In the genomic region with DNA sequence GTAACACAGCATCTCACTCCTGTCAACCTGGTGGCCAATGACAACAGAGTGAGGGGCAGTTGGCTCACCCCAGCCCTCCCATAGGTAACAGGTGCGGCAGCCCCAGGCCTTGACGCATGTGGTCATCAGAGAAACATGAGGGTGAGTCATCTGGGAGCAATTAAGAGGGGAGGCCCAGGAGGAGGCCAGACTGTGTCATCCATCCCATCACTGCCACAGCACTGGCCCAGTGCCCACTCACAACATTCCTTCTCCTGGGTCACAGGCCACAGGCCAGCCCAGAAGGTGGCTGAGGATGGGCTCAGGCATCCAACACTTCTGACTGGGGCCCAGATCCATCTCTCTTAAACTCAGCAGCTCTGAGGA, we compare ENCODE assay signal across 11 cellular contexts. TPM values are rescaled to one million over a fixed set of nuclear protein-coding genes. Genes with fewer than 3 reads are reported as not detected.
DNase-seq lines count a peak whose midpoint lies in the region; ATAC-seq and TF ChIP-seq lines count a peak whose summit lies in the region.
"Had no signal": no experiment of that assay in that cellular context is flagged by ENCODE, and none has a peak within 500 bp of the region (broad histone marks: within the 10 kb centered on the region; RNA-seq: fewer than 3 reads in every experiment).

No MANE protein-coding gene starts in this region.

- H3K27me3 ChIP-seq in PC-9 (ENCODE audit: insufficient read depth, low read depth) = no peaks in the 10 kb centered on the region
- H3K27me3 ChIP-seq in psoas muscle (ENCODE audit: insufficient read depth in 3 of 3, low read length in 2 of 3) = no peaks in the 10 kb centered on the region
- H3K27me3 ChIP-seq in H7 (ENCODE audit: control insufficient read depth, insufficient read depth, low read length) = no peaks in the 10 kb centered on the region
- H3K27me3 ChIP-seq: pancreas had no signal

- no peak overlapping the region for H2AFZ ChIP-seq in PC-9

- no peaks in the 10 kb centered on the region for H3K9me2 ChIP-seq in PC-9 (ENCODE audit: insufficient read depth)

- 65 to 77% (median 65%) methylated on average over 2 of the region's 2 CpGs for WGBS in psoas muscle, 3 donors

- intact Hi-C loops in PC-9 (cut with micrococcal nuclease; ENCODE audit: unreplicated experiment) (loop anchor here (1.0 to 10.0 kb wide), 8 partner anchors 405 to 1285 kb away; partner anchors contain the start of gene TDRD5), psoas muscle (cut with DNase I) (loop anchor here (5.0 to 10.0 kb wide), 2 partner anchors 335 to 487 kb away; no protein-coding TSS in a partner anchor)

- H3K4me1 ChIP-seq in PC-9 (replicated peaks; ENCODE audit: insufficient read depth) (peaks cover 39% of the 10 kb centered on the region), psoas muscle (no peaks in the 10 kb centered on the region)
- H3K4me1 ChIP-seq: pancreas had no signal

- no peaks in the 10 kb centered on the region for H4K20me1 ChIP-seq in PC-9 (ENCODE audit: insufficient read depth)

- H3K9me3 ChIP-seq in PC-9 (ENCODE audit: insufficient read depth, low read depth) (no peaks in the 10 kb centered on the region), psoas muscle (no peaks in the 10 kb centered on the region)
- H3K9me3 ChIP-seq: pancreas had no signal

- POLR2A ChIA-PET in PC-9 (lab: Charles Lee; ENCODE audit: unreplicated experiment) = no interaction called here

- H3K4me3 ChIP-seq in PC-9 = no peak overlapping the region
- H3K4me3 ChIP-seq in psoas muscle = no peak overlapping the region
- H3K4me3 ChIP-seq in H7 (ENCODE audit: insufficient read depth, low read depth, low read length) = no peak overlapping the region
- H3K4me3 ChIP-seq: pancreas had no signal

- DNase-seq in GM03348 (ENCODE audit: low spot score) (peak; percentile 83), PC-9 (peak; percentile 91 to 96), epithelial cell of prostate (ENCODE audit: low read depth, low spot score) (peak; percentile 53), psoas muscle (no peak), H7 (no peak)
- DNase-seq in activated naive CD4-positive, alpha-beta T cell treated with Interleukin-2 at 50 U/mL for 16 hours = no peak
- DNase-seq: cortex of kidney, NCI-H2171 treated with DMSO at 0.1 percent for 48 hours had no signal

- H3K27ac ChIP-seq in PC-9 = peak overlapping the region; percentile 56
- peak overlapping the region; percentile 45 for H3K27ac ChIP-seq in epithelial cell of prostate
- H3K27ac ChIP-seq in psoas muscle = no peak overlapping the region
- H3K27ac ChIP-seq: pancreas had no signal

- BruUV-seq in PC-9 (replicated peaks; lab: Mats Ljungman, UMichigan) = no TSS peak

- H3K36me3 ChIP-seq in PC-9 (ENCODE audit: low read depth) = no peaks in the 10 kb centered on the region
- no peaks in the 10 kb centered on the region for H3K36me3 ChIP-seq in psoas muscle (ENCODE audit: insufficient read depth in 1 of 2, low read depth in 1 of 2)
- no peaks in the 10 kb centered on the region for H3K36me3 ChIP-seq in H7 (replicated peaks; ENCODE audit: control insufficient read depth, insufficient read depth, low read length)
- H3K36me3 ChIP-seq: pancreas had no signal

- TF ChIP-seq CTCF in PC-9 (conservative IDR thresholded peaks at IDR 0.05) = no peak
- no peak for TF ChIP-seq CTCF in psoas muscle (IDR thresholded peaks at IDR 0.05)

- ATAC-seq in psoas muscle = peak in 3 of 4 donors; percentile 33 to 57 (median 42)
- no peak for ATAC-seq in HG03565 (IDR thresholded peaks at IDR 0.05; ENCODE audit: unreplicated experiment)
- no peak for ATAC-seq in HG02571 (IDR thresholded peaks at IDR 0.05; ENCODE audit: unreplicated experiment)

- H3F3A ChIP-seq in PC-9 (ENCODE audit: insufficient read depth, low read depth) = peaks cover 26% of the 10 kb centered on the region

- CTCF ChIA-PET in PC-9 (lab: Charles Lee) = interaction anchor here (0.6 to 1.9 kb wide), 4 partner anchors 229 to 494 kb away, joined by 3 to 7 read pairs (median 4); no protein-coding TSS in a partner anchor

- H3K4me2 ChIP-seq in PC-9 = peak overlapping the region; percentile 60

- no peaks in the 10 kb centered on the region for H3K79me2 ChIP-seq in PC-9 (ENCODE audit: low read depth)

RNA-seq across cellular contexts. Expression of gene TEX35, which starts 17.1 kb away (rescaled TPM):
- not detected in 2 replicates for total RNA-seq in PC-9 (2021)
- not detected for total RNA-seq in psoas muscle
- not detected for polyA plus RNA-seq in psoas muscle
- not detected in 2 replicates for total RNA-seq in H7 (2014; rRNA removed; shearing (Covaris generic))
- total RNA-seq: pancreas had no signal
- polyA plus RNA-seq: pancreas had no signal

RNA-seq across cellular contexts. Expression of gene CLEC20A, which starts 33.3 kb away (rescaled TPM):
- total RNA-seq in PC-9 (2021) (not detected in 2 replicates), psoas muscle (under 1 TPM in 1 of 4 donors, not detected in 3; 0.22 TPM)
- polyA plus RNA-seq in psoas muscle = not detected
- total RNA-seq in H7 (2014; rRNA removed; shearing (Covaris generic)) = not detected in 2 replicates
- total RNA-seq: pancreas had no signal
- polyA plus RNA-seq: pancreas had no signal

Comparison
In these comparisons a context has a peak if more than half of its experiments do, and no peak if none do; other contexts are left out.
1. DNase-seq: peak in GM03348 (single experiment), PC-9 (2 of 2) and epithelial cell of prostate (single experiment); none in psoas muscle (0 of 2), activated naive CD4-positive, alpha-beta T cell treated with Interleukin-2 at 50 U/mL for 16 hours (single experiment) and H7 (single experiment).
2. ATAC-seq: peak in psoas muscle (3 of 4); none in HG03565 (single experiment) and HG02571 (single experiment).